Comparison of ENCODE assay signal across 8 cellular contexts in genomic region chr6:2971420-2972218, GRCh38. TPM values are rescaled to one million over a fixed set of nuclear protein-coding genes. Genes with fewer than 3 reads are reported as not detected.
DNase-seq lines count a peak whose midpoint lies in the region; ATAC-seq and TF ChIP-seq lines count a peak whose summit lies in the region.

SERPINB6 (minus strand) TSS chr6:2971567; CDS start chr6:2959332, 12,235 bp downstream.

- H3K27ac ChIP-seq in Peyer's patch: peak within 1 kb of the TSS; percentile 92 to 99 (median 98)
- peak within 1 kb of the TSS; percentile 92 to 96 for H3K27ac ChIP-seq in mucosa of rectum (ENCODE audit: low read depth in 2 of 2, low read length in 2 of 2)
- peak within 1 kb of the TSS; percentile 90 for H3K27ac ChIP-seq in subcutaneous abdominal adipose tissue (ENCODE audit: low read depth, low read length)

- no peak for ATAC-seq in HG03280 (IDR thresholded peaks at IDR 0.05; ENCODE audit: unreplicated experiment)

- peak in 2 of 6 experiments; percentile 6 to 17 for TF ChIP-seq CTCF in Peyer's patch (IDR thresholded peaks at IDR 0.05)
- no peak for TF ChIP-seq CTCF in fibroblast of mammary gland (conservative IDR thresholded peaks at IDR 0.05; ENCODE audit: control insufficient read depth, insufficient read depth, low read depth, low read length)

- H3K4me3 ChIP-seq in Peyer's patch (peak within 1 kb of the TSS; percentile 79 to 93 (median 88)), fibroblast of mammary gland (ENCODE audit: control insufficient read depth, low read depth, low read length) (peak within 1 kb of the TSS; percentile 60), mucosa of rectum (ENCODE audit: low read length in 2 of 2) (peak within 1 kb of the TSS; percentile 71 to 82), subcutaneous abdominal adipose tissue (ENCODE audit: low read depth in 1 of 5, low read length in 5 of 5) (peak within 1 kb of the TSS; percentile 64 to 77 (median 72))

- H3K27me3 ChIP-seq in Peyer's patch (no peaks in the 10 kb centered on the region), mucosa of rectum (ENCODE audit: control insufficient read depth in 2 of 2, insufficient read depth in 2 of 2, low read length in 2 of 2) (no peaks in the 10 kb centered on the region), subcutaneous abdominal adipose tissue (ENCODE audit: control insufficient read depth in 5 of 5, insufficient read depth in 4 of 5, low read length in 5 of 5) (no peaks in the 10 kb centered on the region)

- H3K9me3 ChIP-seq in Peyer's patch: no peaks in the 10 kb centered on the region
- H3K9me3 ChIP-seq in mucosa of rectum (ENCODE audit: control insufficient read depth in 2 of 2, low read length in 2 of 2): no peaks in the 10 kb centered on the region
- H3K9me3 ChIP-seq in subcutaneous abdominal adipose tissue (ENCODE audit: control insufficient read depth in 5 of 5, low read length in 5 of 5): no peaks in the 10 kb centered on the region

- TF ChIP-seq POLR2A in Peyer's patch (IDR thresholded peaks at IDR 0.05): peak; percentile 59 to 73

- DNase-seq in NCI-H748 (lab: John Stamatoyannopoulos, UW; ENCODE audit: unreplicated experiment) (peak; percentile 76), NCI-H748 treated with DMSO at 0.1 percent for 48 hours (lab: John Stamatoyannopoulos, UW) (no peak), Peyer's patch (peak; percentile 57 to 94 (median 93)), fibroblast of mammary gland (ENCODE audit: low read depth) (peak; percentile 61)
- peak; percentile 77 for DNase-seq in activated effector memory CD4-positive, alpha-beta T cell treated with anti-CD3 and anti-CD28 coated beads, Interleukin-2, amount 50 U/mL, for 16 hours

- H3K36me3 ChIP-seq in Peyer's patch (no peaks in the 10 kb centered on the region), mucosa of rectum (ENCODE audit: control insufficient read depth in 2 of 2, insufficient read depth in 2 of 2, low read length in 2 of 2) (no peaks in the 10 kb centered on the region), subcutaneous abdominal adipose tissue (ENCODE audit: control insufficient read depth in 5 of 5, insufficient read depth in 5 of 5, low read length in 5 of 5) (no peaks in the 10 kb centered on the region)

- H3K9ac ChIP-seq in mucosa of rectum (ENCODE audit: low read depth in 1 of 2, low read length in 2 of 2) (peak within 1 kb of the TSS; percentile 72 to 82), subcutaneous abdominal adipose tissue (ENCODE audit: low read length in 5 of 5) (peak within 1 kb of the TSS; percentile 79 to 90 (median 82))

- H3K4me1 ChIP-seq in Peyer's patch: peaks cover 0 to 31% (median 0%) of the 10 kb centered on the region in 4 donors
- peaks cover 2 to 21% of the 10 kb centered on the region in 2 donors for H3K4me1 ChIP-seq in mucosa of rectum (ENCODE audit: control insufficient read depth in 2 of 2, insufficient read depth in 2 of 2, low read length in 2 of 2)
- peaks cover 4 to 25% (median 22%) of the 10 kb centered on the region in 5 donors for H3K4me1 ChIP-seq in subcutaneous abdominal adipose tissue (ENCODE audit: control insufficient read depth in 5 of 5, insufficient read depth in 5 of 5, low read length in 5 of 5)

RNA-seq across cellular contexts. Expression of gene SERPINB6, which starts in this region (rescaled TPM):
- 100 to 1,000 TPM; 170 to 462 (median 219) TPM for total RNA-seq in Peyer's patch
